Comparison of ENCODE assay signal across 8 cellular contexts in the genomic region with DNA sequence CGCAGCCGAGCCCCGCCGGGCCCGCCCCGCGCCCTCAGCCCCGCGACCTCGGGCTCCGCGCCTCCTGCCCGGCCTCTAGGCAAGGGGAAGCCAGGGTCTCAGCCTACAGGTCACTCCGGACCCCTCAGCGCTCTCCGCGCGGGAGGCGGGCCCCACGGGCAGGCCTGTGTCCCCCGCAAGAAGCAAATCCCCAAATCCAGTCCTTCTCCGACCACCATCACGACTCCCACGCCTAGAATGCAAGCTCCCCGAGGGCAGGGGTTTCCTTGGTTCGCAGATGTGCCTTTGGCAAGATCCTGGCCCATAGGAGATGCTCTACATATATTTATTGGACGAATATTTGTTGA. TPM values are rescaled to one million over a fixed set of nuclear protein-coding genes. Genes with fewer than 3 reads are reported as not detected.
DNase-seq lines count a peak whose midpoint lies in the region; ATAC-seq, FAIRE-seq and TF ChIP-seq lines count a peak whose summit lies in the region.
"Had no signal": no experiment of that assay in that cellular context is flagged by ENCODE, and none has a peak within 500 bp of the region (broad histone marks: within the 10 kb centered on the region; RNA-seq: fewer than 3 reads in every experiment).

No MANE protein-coding gene starts in this region.

- H3K79me2 ChIP-seq in K562 (ENCODE audit: control insufficient read depth, insufficient read depth, low read length): no peaks in the 10 kb centered on the region

- H3K27me3 ChIP-seq in HUES6 (ENCODE audit: control insufficient read depth, insufficient read depth, low read length) (peaks cover 23% of the 10 kb centered on the region), K562 (ENCODE audit: control insufficient read depth in 2 of 2, insufficient read depth in 2 of 2, low read length in 2 of 2) (peaks cover 13 to 39% of the 10 kb centered on the region in 2 experiments; a peak in 4 of 5 replicates), left lung (peaks cover 0 to 5% of the 10 kb centered on the region in 2 donors), stomach (no peaks in the 10 kb centered on the region)

- H3K4me1 ChIP-seq in HUES6 (ENCODE audit: control insufficient read depth, insufficient read depth, low read length) (peaks cover 10% of the 10 kb centered on the region), K562 (replicated peaks in 1 of 2; ENCODE audit: control insufficient read depth in 2 of 2, insufficient read depth in 2 of 2, low read length in 2 of 2) (peaks cover 0 to 10% of the 10 kb centered on the region in 2 experiments; a peak in 1 of 5 replicates), left lung (peaks cover 0 to 15% of the 10 kb centered on the region in 2 donors), stomach (peaks cover 5 to 21% (median 12%) of the 10 kb centered on the region in 4 donors)

- TF ChIP-seq EP300 in K562 (IDR thresholded peaks at IDR 0.05; ENCODE audit: low read length): no peak
- no peak for TF ChIP-seq EP300 in stomach (IDR thresholded peaks at IDR 0.05)

- H3K27ac ChIP-seq in HUES6 (ENCODE audit: low read depth, low read length): no peak overlapping the region
- no peak overlapping the region for H3K27ac ChIP-seq in K562 (ENCODE audit: extremely low read depth, low read depth, low read length)
- H3K27ac ChIP-seq in left lung: peak overlapping the region; percentile 85
- peak overlapping the region; percentile 82 to 98 (median 89) for H3K27ac ChIP-seq in stomach

- no peaks in the 10 kb centered on the region for H4K20me1 ChIP-seq in K562 (replicated peaks; ENCODE audit: control insufficient read depth, insufficient read depth, low read length)

- in situ Hi-C loops in K562 (cut with MboI): no loop called here

- peak overlapping the region; percentile 45 for H3K9ac ChIP-seq in HUES6 (ENCODE audit: low read length)
- H3K9ac ChIP-seq in K562 (ENCODE audit: insufficient read depth in 1 of 2, low read depth in 2 of 2, low read length in 2 of 2): no peak overlapping the region

- TF ChIP-seq RAD21 in K562 (CRISPR knock-in tag; conservative IDR thresholded peaks at IDR 0.05 in 1 of 2, IDR thresholded peaks at IDR 0.05 in 1 of 2): no peak

- no peak overlapping the region for H2AFZ ChIP-seq in K562 (ENCODE audit: low read depth, low read length)

- intact Hi-C loops in K562 (cut with micrococcal nuclease): no loop called here
- intact Hi-C loops in left lung (cut with DNase I): no loop called here
- intact Hi-C loops in stomach (cut with DNase I; ENCODE audit: low total_unique reads): no loop called here

- TF ChIP-seq CTCF in K562 (IDR thresholded peaks at IDR 0.05 in 2 of 3, conservative IDR thresholded peaks at IDR 0.05 in 1 of 3; ENCODE audit: insufficient read depth in 2 of 3, low read depth in 1 of 3, low read length in 3 of 3) (no peak), left lung (IDR thresholded peaks at IDR 0.05) (no peak), stomach (IDR thresholded peaks at IDR 0.05) (no peak)

- H3K9me3 ChIP-seq in HUES6 (ENCODE audit: control insufficient read depth, insufficient read depth, low read depth, low read length) (peaks cover 31% of the 10 kb centered on the region), K562 (replicated peaks; ENCODE audit: control insufficient read depth, insufficient read depth, low read depth, low read length) (no peaks in the 10 kb centered on the region), left lung (peaks cover 0 to 8% of the 10 kb centered on the region in 2 donors), stomach (peaks cover 0 to 11% (median 9%) of the 10 kb centered on the region in 4 donors)

- no TSS peak for BruUV-seq in K562 (replicated peaks; lab: Mats Ljungman, UMichigan)

- no peaks in the 10 kb centered on the region for H3K9me1 ChIP-seq in K562 (ENCODE audit: control insufficient read depth, insufficient read depth, low read length)

- H3K4me2 ChIP-seq in K562 (ENCODE audit: insufficient read depth, low read length): no peak overlapping the region; the same call in 1 of the 2 replicates

- peak overlapping the region; percentile 52 for H3K4me3 ChIP-seq in HUES6 (ENCODE audit: low read depth, low read length)
- H3K4me3 ChIP-seq in K562: no peak overlapping the region
- H3K4me3 ChIP-seq in left lung: peak overlapping the region; percentile 36 to 50
- peak overlapping the region; percentile 56 to 73 (median 64) for H3K4me3 ChIP-seq in stomach

- no peak for FAIRE-seq in K562 (lab: Jason Lieb, UNC)

- POLR2A ChIA-PET in K562 (lab: Yijun Ruan, JAX): no interaction called here

- peaks cover 12% of the 10 kb centered on the region for H3K36me3 ChIP-seq in HUES6 (ENCODE audit: control insufficient read depth, insufficient read depth, low read length)
- H3K36me3 ChIP-seq in K562 (ENCODE audit: control insufficient read depth, insufficient read depth, low read length): no peaks in the 10 kb centered on the region
- peaks cover 0 to 22% of the 10 kb centered on the region in 2 donors for H3K36me3 ChIP-seq in left lung
- H3K36me3 ChIP-seq in stomach: peaks cover 0 to 28% (median 26%) of the 10 kb centered on the region in 4 donors

- CTCF ChIA-PET in K562 (lab: Yijun Ruan, JAX; ENCODE audit: low intra/inter-chr PET ratio): no interaction called here

- no peak for DNase-seq in K562 (ENCODE audit: extremely low read depth in 1 of 4, low spot score in 3 of 4)
- DNase-seq in left lung: no peak
- DNase-seq in stomach: no peak
- DNase-seq in T-helper 9 cell: no peak
- DNase-seq: activated T-cell treated with anti-CD3 and anti-CD28 coated beads, Interleukin-2, amount 50 U/mL, for 1 hour had no signal

- WGBS in K562 (ENCODE audit: insufficient coverage, low coverage, missing lambda C conversion rate): 39% methylated on average over 14 of the region's 27 CpGs
- WGBS in stomach, 5 donors: 10 to 27% (median 15%) methylated on average over 7 to 27 of the region's 27 CpGs

- ATAC-seq in K562 (no peak), left lung (no peak), HG03460 (IDR thresholded peaks at IDR 0.05; ENCODE audit: unreplicated experiment) (no peak), GM19463 (IDR thresholded peaks at IDR 0.05; ENCODE audit: unreplicated experiment) (no peak)

- TF ChIP-seq POLR2A in K562 (conservative IDR thresholded peaks at IDR 0.05) (no peak), stomach (IDR thresholded peaks at IDR 0.05) (no peak)

TF ChIP-seq in K562, 482 proteins besides CTCF, POLR2A, EP300 and RAD21:
- 0 out of 2 replicates have a peak, but pooled peaks have one; percentile 24 for TF ChIP-seq ZNF316 (IDR thresholded peaks at IDR 0.05)
- TF ChIP-seq NFIX (CRISPR knock-in tag; IDR thresholded peaks at IDR 0.05; ENCODE audit: low read depth): no peak

RNA-seq across cellular contexts. Expression of gene CCDC149, which starts 0.2 kb away (rescaled TPM):
- not detected in 2 replicates for total RNA-seq in K562 (2011; cell fraction: chromatin; rRNA removed; ENCODE audit: low replicate concordance)
- not detected in 2 replicates for total RNA-seq in K562 (2011; cell fraction: nucleolus; rRNA removed)
- not detected in 2 replicates for total RNA-seq in K562 (2011; cell fraction: nucleoplasm; rRNA removed)
- not detected in 2 replicates for total RNA-seq in K562 (2014; rRNA removed)
- not detected in 2 replicates for total RNA-seq in K562 (2014; rRNA removed; fragmentation: Illumina TruSeq; extraction: Trizol)
- not detected in 2 replicates for total RNA-seq in K562 (2015; rRNA removed; fragmentation: Illumina TruSeq; extraction: Trizol)
- total RNA-seq in K562 (2021): 0.09 and 0.18 TPM in 2 replicates
- 0.04 TPM in 1 of 2 replicates, not detected in the other for polyA plus RNA-seq in K562 (2011; rRNA removed)
- polyA plus RNA-seq in K562 (2011; cell fraction: cytosol; rRNA removed): 0.03 TPM in 1 of 2 replicates, not detected in the other
- polyA plus RNA-seq in K562 (2011; cell fraction: nucleus; rRNA removed): not detected in 2 replicates
- polyA plus RNA-seq in K562 (2012): 0.01 and 0.10 TPM in 2 replicates
- not detected in 2 replicates for polyA plus RNA-seq in K562 (2014; fragmentation: Illumina TruSeq; extraction: Trizol)
- polyA plus RNA-seq in K562 (2014; fragmentation: Nextera tagmentation; extraction: Ambion mirVana): not detected
- not detected in 2 replicates for polyA plus RNA-seq in K562 (2014; rRNA removed)
- polyA minus RNA-seq in K562 (2011; rRNA and poly(A)+ RNA removed): not detected in 2 replicates
- not detected in 2 replicates for polyA minus RNA-seq in K562 (2011; cell fraction: cytosol; rRNA and poly(A)+ RNA removed)
- not detected in 2 replicates for polyA minus RNA-seq in K562 (2011; cell fraction: nucleus; rRNA and poly(A)+ RNA removed)
- 10 to 100 TPM; 21.8 to 24.6 TPM for total RNA-seq in left lung
- 10 to 100 TPM; 11.6 to 70.6 (median 22.9) TPM for total RNA-seq in stomach
- polyA plus RNA-seq in stomach: 10 to 100 TPM in 2 of 3 donors, 1 to 10 TPM in 1; 7.0 to 15.4 (median 13.9) TPM

Comparison
In these comparisons a context has a peak if more than half of its experiments do, and no peak if none do; other contexts are left out.
1. H3K27ac ChIP-seq: peak in left lung (2 of 2) and stomach (5 of 5); none in HUES6 (single experiment) and K562 (single experiment).
2. RNA of gene CCDC149, which starts 0.2 kb away (total RNA-seq): 21.8 to 24.6 TPM in left lung and 11.6 to 70.6 TPM in stomach; 0.09 to 0.18 TPM in K562; every median in the first group is over 10 times any median in the second.